35 cellular contexts compared by ENCODE assay signal in genomic region chr4:174224550-174224949, GRCh38.
"Had no signal": no experiment of that assay in that cellular context is flagged by ENCODE, and none has a peak within 500 bp of the region (broad histone marks: within the 10 kb centered on the region; RNA-seq: fewer than 3 reads in every experiment).

No MANE protein-coding gene starts in this region.

- H3K27ac ChIP-seq: KMS-11 had no signal

- DNase-seq: Karpas-422, Kasumi-1, MG63, MM.1S, MV-4-11, NCI-H1048, NCI-H1092, NCI-H1092 treated with DMSO at 0.1 percent for 48 hours, NCI-H1105, NCI-H1105 treated with DMSO at 0.1 percent for 48 hours, NCI-H1417, NCI-H1417 treated with DMSO at 0.1 percent for 48 hours, NCI-H1436, NCI-H1436 treated with DMSO at 0.1 percent for 48 hours, NCI-H146, NCI-H1694, NCI-H1694 treated with DMSO at 0.1 percent for 48 hours, NCI-H187, NCI-H187 treated with DMSO at 0.1 percent for 48 hours, NCI-H1930, NCI-H2029, NCI-H2029 treated with DMSO at 0.1 percent for 48 hours, NCI-H2081, NCI-H2081 treated with DMSO at 0.1 percent for 48 hours, NCI-H2107, NCI-H2171, NCI-H2171 treated with DMSO at 0.1 percent for 48 hours, NCI-H2227 treated with DMSO at 0.1 percent for 48 hours, NCI-H226, NCI-H345, NCI-H446, NCI-H446 treated with DMSO at 0.1 percent for 48 hours, NCI-H510A, NCI-H510A treated with DMSO at 0.1 percent for 48 hours had no signal

- H3K27me3 ChIP-seq: MG63 had no signal

- H3K4me3 ChIP-seq: MG63 had no signal

- H3K4me2 ChIP-seq: KMS-11 had no signal

- H3K9me3 ChIP-seq: MG63 had no signal

- H3K36me3 ChIP-seq: MG63 had no signal

- H3K9ac ChIP-seq: KMS-11 had no signal
